8 cellular contexts compared by ENCODE assay signal in the genomic region with DNA sequence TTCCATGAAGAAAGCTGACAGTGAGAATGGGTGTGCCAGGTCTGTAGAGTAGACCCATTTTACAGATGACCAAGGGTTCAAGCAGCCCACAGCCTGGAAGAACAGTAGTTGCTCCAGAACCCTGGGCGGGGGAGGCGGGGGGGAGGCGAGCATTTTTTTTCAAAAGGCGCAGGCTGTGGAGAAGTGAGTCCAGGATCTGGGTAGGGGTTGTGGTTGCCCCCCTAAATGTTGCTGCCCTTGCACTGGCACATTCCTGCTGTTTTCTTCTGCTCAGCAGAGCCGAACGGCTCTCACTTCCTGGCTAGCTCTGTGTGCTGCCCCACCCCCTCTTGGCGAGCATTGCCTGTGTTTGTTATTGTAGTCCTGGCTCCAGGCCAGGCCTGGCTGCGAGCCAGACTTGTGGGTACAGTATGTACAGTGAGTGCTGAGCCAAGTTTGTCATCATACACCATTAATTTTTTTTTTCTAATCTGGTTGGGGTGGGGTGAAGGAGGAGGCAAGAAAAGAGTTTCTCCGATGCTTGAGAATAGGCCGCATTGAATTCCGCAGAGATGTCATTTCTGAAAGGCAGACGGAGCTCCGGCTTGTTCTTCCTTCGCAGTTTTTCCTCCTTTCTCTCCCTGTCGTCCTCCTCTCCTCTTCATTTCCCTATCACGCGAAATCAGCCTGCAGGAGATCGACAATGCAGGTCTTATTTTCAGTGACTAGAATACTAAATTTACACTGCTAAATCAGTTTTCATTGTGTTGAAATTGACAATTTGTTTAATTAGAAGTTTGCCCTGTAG.
DNase-seq lines count a peak whose midpoint lies in the region; ATAC-seq and TF ChIP-seq lines count a peak whose summit lies in the region.

No MANE protein-coding gene starts in this region.

- H3K9me3 ChIP-seq in H9 (ENCODE audit: control insufficient read depth, low read depth, low read length): no peaks in the 10 kb centered on the region
- no peaks in the 10 kb centered on the region for H3K9me3 ChIP-seq in heart left ventricle
- H3K9me3 ChIP-seq in psoas muscle: no peaks in the 10 kb centered on the region

- H3K9me3 Mint-ChIP-seq in CD14-positive monocyte (peaks cover 0 to 5% (median 0%) of the 10 kb centered on the region in 7 donors), H9 (no peaks in the 10 kb centered on the region), type B pancreatic cell (no peaks in the 10 kb centered on the region)
- H3K9me3 Mint-ChIP-seq in T-helper 1 cell treated with Interleukin-12 subunit alpha and Interleukin-12 subunit beta and Interleukin-4 antibody, amounts not matched to agents 30 μg/mL and 1 μg/mL, for 36 hours: no peaks in the 10 kb centered on the region

- H3K4me3 Mint-ChIP-seq in CD14-positive monocyte (peak overlapping the region; percentile 70 to 85), H9 (no peak overlapping the region; a peak in 1 of 5 replicates), type B pancreatic cell (peak overlapping the region; percentile 70)
- H3K4me3 Mint-ChIP-seq in T-helper 1 cell treated with Interleukin-12 subunit alpha and Interleukin-12 subunit beta and Interleukin-4 antibody, amounts not matched to agents 30 μg/mL and 1 μg/mL, for 36 hours: peak overlapping the region; percentile 64

- no peak overlapping the region for H3K4ac ChIP-seq in H9 (ENCODE audit: low read depth, low read length)

- H3K56ac ChIP-seq in H9 (ENCODE audit: insufficient read length, low read depth, low read length): no peak overlapping the region

- no peak overlapping the region for H4K91ac ChIP-seq in H9 (ENCODE audit: insufficient read length, low read depth, low read length)

- H3K4me2 ChIP-seq in H9 (ENCODE audit: insufficient read depth, insufficient read length, low read length): peak overlapping the region; percentile 16

- no peak overlapping the region for H3K23ac ChIP-seq in H9 (ENCODE audit: insufficient read length, low read depth, low read length)

- H3K18ac ChIP-seq in H9 (ENCODE audit: insufficient read length, low read depth, low read length): no peak overlapping the region

- peaks cover 0 to 18% (median 8%) of the 10 kb centered on the region in 9 donors for H3K36me3 ChIP-seq in heart left ventricle
- peaks cover 0 to 3% of the 10 kb centered on the region in 2 donors for H3K36me3 ChIP-seq in psoas muscle (ENCODE audit: insufficient read depth in 1 of 2, low read depth in 1 of 2)

- H2BK15ac ChIP-seq in H9 (ENCODE audit: low read depth, low read length): no peak overlapping the region

- H2BK12ac ChIP-seq in H9 (ENCODE audit: insufficient read length, low read depth, low read length): no peak overlapping the region

- TF ChIP-seq CTCF in CD14-positive monocyte (IDR thresholded peaks at IDR 0.05) (peak; percentile 20), H9 (conservative IDR thresholded peaks at IDR 0.05) (no peak), heart left ventricle (IDR thresholded peaks at IDR 0.05) (no peak), psoas muscle (IDR thresholded peaks at IDR 0.05) (peak; percentile 13), type B pancreatic cell (conservative IDR thresholded peaks at IDR 0.05) (peak; percentile 31)

- H3K4me1 Mint-ChIP-seq in CD14-positive monocyte (peaks cover 99% of the 10 kb centered on the region), H9 (peaks cover 14 to 20% of the 10 kb centered on the region in 2 experiments), type B pancreatic cell (ENCODE audit: unreplicated experiment) (peaks cover 64% of the 10 kb centered on the region)
- H3K4me1 Mint-ChIP-seq in T-helper 1 cell treated with Interleukin-12 subunit alpha and Interleukin-12 subunit beta and Interleukin-4 antibody, amounts not matched to agents 30 μg/mL and 1 μg/mL, for 36 hours (ENCODE audit: low read depth): peaks cover 34% of the 10 kb centered on the region

- H3K14ac ChIP-seq in H9 (ENCODE audit: insufficient read depth, low read length): no peak overlapping the region

- H2AK5ac ChIP-seq in H9 (ENCODE audit: insufficient read length, low read length): no peak overlapping the region

- H3K36me3 Mint-ChIP-seq in CD14-positive monocyte (peaks cover 21 to 30% of the 10 kb centered on the region in 2 donors), H9 (ENCODE audit: insufficient read depth in 1 of 3, low read depth in 3 of 3) (no peaks in the 10 kb centered on the region; a peak in 1 of 7 replicates), type B pancreatic cell (no peaks in the 10 kb centered on the region)
- peaks cover 2% of the 10 kb centered on the region for H3K36me3 Mint-ChIP-seq in T-helper 1 cell treated with Interleukin-12 subunit alpha and Interleukin-12 subunit beta and Interleukin-4 antibody, amounts not matched to agents 30 μg/mL and 1 μg/mL, for 36 hours (ENCODE audit: low read depth)

- peak overlapping the region in 11 of 12 donors; percentile 18 to 46 (median 33) for H3K4me3 ChIP-seq in heart left ventricle
- peak overlapping the region; percentile 51 for H3K4me3 ChIP-seq in psoas muscle

- peak overlapping the region; percentile 91 to 98 (median 95) for H3K27ac Mint-ChIP-seq in CD14-positive monocyte
- H3K27ac Mint-ChIP-seq in H9: peak overlapping the region in 2 of 3 experiments; percentile 18 to 82; a peak in 2 of 7 replicates
- H3K27ac Mint-ChIP-seq in T-helper 1 cell treated with Interleukin-12 subunit alpha and Interleukin-12 subunit beta and Interleukin-4 antibody, amounts not matched to agents 30 μg/mL and 1 μg/mL, for 36 hours: peak overlapping the region; percentile 85
- H3K27ac Mint-ChIP-seq in type B pancreatic cell: peak overlapping the region; percentile 64

- H4K20me1 ChIP-seq in H9 (ENCODE audit: control insufficient read depth, insufficient read depth, insufficient read length): no peaks in the 10 kb centered on the region

- peak; percentile 97 for DNase-seq in CD14-positive monocyte (ENCODE audit: low spot score)
- DNase-seq in H9: peak; percentile 48
- DNase-seq in NCI-H1436 (lab: John Stamatoyannopoulos, UW): peak; percentile 94
- peak; percentile 98 for DNase-seq in amniotic epithelial cell (ENCODE audit: low read depth)
- peak; percentile 98 to 100 (median 99) for DNase-seq in heart left ventricle
- DNase-seq in psoas muscle: peak; percentile 99 to 100
- peak; percentile 94 for DNase-seq in type B pancreatic cell (ENCODE audit: extremely low spot score, unreplicated experiment)

- no peak overlapping the region for H3K9ac ChIP-seq in H9 (ENCODE audit: extremely low read depth, insufficient read length, low read length)

- no peak overlapping the region for H3K27ac ChIP-seq in H9 (ENCODE audit: insufficient read length, low read depth, low read length)
- H3K27ac ChIP-seq in heart left ventricle: peak overlapping the region; percentile 87 to 100 (median 98)
- H3K27ac ChIP-seq in psoas muscle: peak overlapping the region; percentile 99

- H4K8ac ChIP-seq in H9 (replicated peaks; ENCODE audit: insufficient read length, low read depth, low read length): no peak overlapping the region

- ATAC-seq in heart left ventricle: peak; percentile 65 to 80 (median 72)
- peak; percentile 32 to 45 (median 44) for ATAC-seq in psoas muscle

- WGBS in H9 (ENCODE audit: extremely low coverage, insufficient read length, low lambda C conversion rate): no CpG with 5 or more reads among the region's 18 CpGs
- WGBS in heart left ventricle, 4 donors: 3 to 8% (median 5%) methylated on average over 17 to 18 of the region's 18 CpGs
- WGBS in psoas muscle, 3 donors: 3 to 8% (median 7%) methylated on average over 18 of the region's 18 CpGs

- no peak overlapping the region for H2BK20ac ChIP-seq in H9 (ENCODE audit: low read depth, low read length, poor library complexity, severe bottlenecking)

- H3K23me2 ChIP-seq in H9 (ENCODE audit: insufficient read length, low read depth, low read length, poor library complexity, severe bottlenecking): no peaks in the 10 kb centered on the region

- peaks cover 0 to 1% (median 0%) of the 10 kb centered on the region in 3 donors for H3K27me3 Mint-ChIP-seq in CD14-positive monocyte (ENCODE audit: low read depth in 3 of 3)
- peaks cover 16% of the 10 kb centered on the region for H3K27me3 Mint-ChIP-seq in H9 (ENCODE audit: low read depth)
- no peaks in the 10 kb centered on the region for H3K27me3 Mint-ChIP-seq in T-helper 1 cell treated with Interleukin-12 subunit alpha and Interleukin-12 subunit beta and Interleukin-4 antibody, amounts not matched to agents 30 μg/mL and 1 μg/mL, for 36 hours (ENCODE audit: low read depth)
- peaks cover 78% of the 10 kb centered on the region for H3K27me3 Mint-ChIP-seq in type B pancreatic cell

- no peak overlapping the region for H2BK120ac ChIP-seq in H9 (ENCODE audit: low read depth, low read length, poor library complexity, severe bottlenecking)

- no peak overlapping the region for H2BK5ac ChIP-seq in H9 (ENCODE audit: insufficient read length, low read length)

- peak; percentile 33 to 79 for TF ChIP-seq POLR2A in heart left ventricle (IDR thresholded peaks at IDR 0.05)

- no peak overlapping the region for H4K5ac ChIP-seq in H9 (ENCODE audit: insufficient read length, low read depth, low read length)

- peaks cover 4% of the 10 kb centered on the region; the same call in 1 of the 2 replicates for H3K4me1 ChIP-seq in H9 (ENCODE audit: insufficient read depth, low read length)
- H3K4me1 ChIP-seq in heart left ventricle: peaks cover 54 to 99% (median 90%) of the 10 kb centered on the region in 12 donors
- peaks cover 91% of the 10 kb centered on the region for H3K4me1 ChIP-seq in psoas muscle

- intact Hi-C loops in CD14-positive monocyte (cut with micrococcal nuclease) (loop anchor here in 1 of 2 donors (5.0 kb wide), 1 partner anchor 83 kb away; no protein-coding TSS in a partner anchor), heart left ventricle (cut with DNase I) (loop anchor here in 7 of 10 donors (1.0 to 5.0 kb wide), 9 partner anchors 19 to 101 kb away; partner anchors contain the start of gene ZBTB16 (in 2 of the 7)), psoas muscle (cut with DNase I) (loop anchor here in 1 of 2 donors (5.0 kb wide), 1 partner anchor 37 kb away; no protein-coding TSS in a partner anchor)

- no peak overlapping the region for H2AFZ ChIP-seq in H9 (ENCODE audit: low read length)

- H3K27me3 ChIP-seq in H9 (ENCODE audit: insufficient read depth, low read length): no peaks in the 10 kb centered on the region; the same call in 1 of the 2 replicates
- H3K27me3 ChIP-seq in heart left ventricle: no peaks in the 10 kb centered on the region
- no peaks in the 10 kb centered on the region for H3K27me3 ChIP-seq in psoas muscle (ENCODE audit: insufficient read depth in 3 of 3, low read length in 2 of 3)

- H3T11ph ChIP-seq in H9 (ENCODE audit: low read length): no peak overlapping the region

- no peaks in the 10 kb centered on the region for H3K79me2 ChIP-seq in H9 (ENCODE audit: insufficient read depth, low read length)

- H3K79me1 ChIP-seq in H9 (ENCODE audit: insufficient read depth, low read depth, low read length, poor library complexity, severe bottlenecking): no peaks in the 10 kb centered on the region

Comparison
In these comparisons a context has a peak if more than half of its experiments do, and no peak if none do; other contexts are left out.
1. DNase-seq: peak in every context shown above with its lines; median percentile 100 in psoas muscle; 99 in heart left ventricle; 98 in amniotic epithelial cell; 97 in CD14-positive monocyte; 94 in NCI-H1436; 94 in type B pancreatic cell; 48 in H9.
2. H3K4me3 Mint-ChIP-seq: peak in CD14-positive monocyte (2 of 2), T-helper 1 cell treated with Interleukin-12 subunit alpha and Interleukin-12 subunit beta and Interleukin-4 antibody, amounts not matched to agents 30 μg/mL and 1 μg/mL, for 36 hours (single experiment) and type B pancreatic cell (single experiment); none in H9 (0 of 2).
3. CTCF ChIP-seq: peak in CD14-positive monocyte (single experiment), psoas muscle (single experiment) and type B pancreatic cell (single experiment); none in H9 (single experiment) and heart left ventricle (0 of 12).
4. Peak in every context shown above with its lines, with median percentiles within 50 percentile points of each other: H3K27ac Mint-ChIP-seq.